In the genomic region with DNA sequence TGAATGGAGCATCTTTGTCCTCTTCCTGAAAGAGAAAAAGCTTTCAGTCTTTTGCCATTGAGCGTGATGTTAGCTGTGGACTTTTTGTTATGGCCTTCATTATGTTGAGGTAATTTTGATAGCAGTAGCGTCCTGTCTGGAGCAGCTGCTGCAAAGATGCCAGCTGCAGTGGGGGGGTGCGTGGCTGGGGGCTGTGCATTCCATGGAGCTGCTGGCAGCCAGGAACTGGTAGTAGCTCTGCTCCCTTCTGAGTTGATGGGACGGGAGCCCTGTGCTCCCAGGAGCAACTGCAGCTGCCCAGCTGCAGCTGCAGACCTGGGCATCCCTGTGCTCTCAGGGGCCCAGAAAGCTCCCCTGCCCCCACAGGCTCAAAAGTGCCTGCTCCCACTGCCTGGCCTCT, we compare ENCODE assay signal across 23 cellular contexts. TPM values are rescaled to one million over a fixed set of nuclear protein-coding genes. Genes with fewer than 3 reads are reported as not detected.
"Had no signal": no experiment of that assay in that cellular context is flagged by ENCODE, and none has a peak within 500 bp of the region (broad histone marks: within the 10 kb centered on the region; RNA-seq: fewer than 3 reads in every experiment).

No MANE protein-coding gene starts in this region.

- DNase-seq: IMR-90, Kasumi-1, MV-4-11, NCI-H1048, NCI-H1105, NCI-H1417, NCI-H1436 treated with DMSO at 0.1 percent for 48 hours, NCI-H1694, NCI-H187 treated with DMSO at 0.1 percent for 48 hours, NCI-H2029 treated with DMSO at 0.1 percent for 48 hours, NCI-H226, NCI-H446, NCI-H510A, NCI-H524 treated with DMSO at 0.1 percent for 48 hours, NCI-H69, NCI-H774, Right ventricle myocardium superior, RPMI8226, SIG-M5 had no signal

- FAIRE-seq: HepG2, RCC 7860 had no signal

- ATAC-seq: HepG2 had no signal

RNA-seq across cellular contexts. Expression of a gene that starts 50.4 kb away (rescaled TPM):
- total RNA-seq: HepG2, IMR-90, MCF 10A, Right ventricle myocardium superior, SK-MEL-5 had no signal
- polyA plus RNA-seq: HepG2, IMR-90 had no signal
